ENCODE assay signal across 8 cellular contexts in the genomic region with DNA sequence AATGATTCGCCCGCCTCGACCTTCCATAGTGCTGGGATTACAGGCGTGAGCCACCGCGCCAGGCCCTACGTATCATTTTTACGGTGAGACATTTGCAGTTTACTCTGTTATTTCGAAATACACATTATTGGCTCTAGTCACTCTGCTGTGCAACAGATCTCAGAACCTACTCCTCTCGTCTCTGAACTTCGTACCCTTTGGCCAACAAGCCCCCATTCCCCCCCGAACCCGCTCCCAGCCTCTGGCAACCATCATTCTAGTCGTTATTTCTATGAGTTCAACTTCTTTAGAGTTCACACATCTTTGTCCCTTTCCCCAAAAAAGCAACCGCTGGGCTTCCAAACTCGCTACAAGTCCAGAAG. TPM values are rescaled to one million over a fixed set of nuclear protein-coding genes. Genes with fewer than 3 reads are reported as not detected.
A peak's percentile ranks its signal among the peaks of the same experiment; 100 is the strongest.
DNase-seq lines count a peak whose midpoint lies in the region; ATAC-seq and TF ChIP-seq lines count a peak whose summit lies in the region.

No MANE protein-coding gene starts in this region.

- H3K4me1 Mint-ChIP-seq in activated naive CD4-positive, alpha-beta T cell treated with anti-CD3 and anti-CD28 coated beads, Interleukin-2, amount 10 ng/mL, durations not matched to agents 7 days and 5 days = peaks cover 27% of the 10 kb centered on the region

- peaks cover 54% of the 10 kb centered on the region for H3K27me3 Mint-ChIP-seq in activated naive CD4-positive, alpha-beta T cell treated with anti-CD3 and anti-CD28 coated beads, Interleukin-2, amount 10 ng/mL, durations not matched to agents 7 days and 5 days

- under 1% methylated on average over 16 of the region's 16 CpGs for WGBS in prostate gland

- H3K4me1 ChIP-seq in cardiac muscle cell (ENCODE audit: low read depth) (no peaks in the 10 kb centered on the region), prostate gland (replicated peaks) (no peaks in the 10 kb centered on the region)

- H3K4me3 ChIP-seq in cardiac muscle cell = peak overlapping the region; percentile 60
- H3K4me3 ChIP-seq in prostate gland = peak overlapping the region; percentile 62 to 74

- DNase-seq in GM03348 (ENCODE audit: low spot score) (peak; percentile 46), HT-29 (ENCODE audit: low spot score) (peak; percentile 48), cardiac muscle cell (ENCODE audit: low read depth in 1 of 2, low spot score in 1 of 2) (peak; percentile 3 to 65), prostate gland (ENCODE audit: low spot score) (peak; percentile 50), NCI-H2196 (lab: John Stamatoyannopoulos, UW; ENCODE audit: unreplicated experiment) (no peak)
- peak; percentile 24 for DNase-seq in activated naive CD4-positive, alpha-beta T cell treated with anti-CD3 and anti-CD28 coated beads, Interleukin-2, amount 10 ng/mL, durations not matched to agents 7 days and 5 days

- H3K27me3 ChIP-seq in cardiac muscle cell (no peaks in the 10 kb centered on the region), prostate gland (replicated peaks; ENCODE audit: insufficient read depth) (no peaks in the 10 kb centered on the region)

- H3K27ac ChIP-seq in cardiac muscle cell (peak overlapping the region; percentile 53), prostate gland (peak overlapping the region; percentile 87 to 90)

- H3K27ac Mint-ChIP-seq in activated naive CD4-positive, alpha-beta T cell treated with anti-CD3 and anti-CD28 coated beads, Interleukin-2, amount 10 ng/mL, durations not matched to agents 7 days and 5 days = no peak overlapping the region

- H3K36me3 Mint-ChIP-seq in activated naive CD4-positive, alpha-beta T cell treated with anti-CD3 and anti-CD28 coated beads, Interleukin-2, amount 10 ng/mL, durations not matched to agents 7 days and 5 days = no peaks in the 10 kb centered on the region

- ATAC-seq in GM21737 (IDR thresholded peaks at IDR 0.05; ENCODE audit: unreplicated experiment) = no peak
- ATAC-seq in HG02588 (IDR thresholded peaks at IDR 0.05; ENCODE audit: unreplicated experiment) = no peak

- CTCF ChIA-PET in activated naive CD4-positive, alpha-beta T cell treated with anti-CD3 and anti-CD28 coated beads, Interleukin-2, amount 10 ng/mL, durations not matched to agents 7 days and 5 days (lab: Charles Lee) = interaction anchor here (0.7 to 3.2 kb wide), 10 partner anchors 18 to 781 kb away, joined by 3 to 29 read pairs (median 3); partner anchors contain the start of gene DNAJC25

- TF ChIP-seq POLR2A in prostate gland (IDR thresholded peaks at IDR 0.05) = no peak

- H3K36me3 ChIP-seq in cardiac muscle cell (peaks cover 5% of the 10 kb centered on the region), prostate gland (no peaks in the 10 kb centered on the region)

- TF ChIP-seq CTCF in cardiac muscle cell (IDR thresholded peaks at IDR 0.05; ENCODE audit: low read depth, low read length) (no peak), prostate gland (IDR thresholded peaks at IDR 0.05) (no peak)

- no peaks in the 10 kb centered on the region for H3K9me3 Mint-ChIP-seq in activated naive CD4-positive, alpha-beta T cell treated with anti-CD3 and anti-CD28 coated beads, Interleukin-2, amount 10 ng/mL, durations not matched to agents 7 days and 5 days

- H3K4me3 Mint-ChIP-seq in activated naive CD4-positive, alpha-beta T cell treated with anti-CD3 and anti-CD28 coated beads, Interleukin-2, amount 10 ng/mL, durations not matched to agents 7 days and 5 days = peak overlapping the region; percentile 80

- intact Hi-C loops in prostate gland (cut with DNase I) = loop anchor here (10.0 kb wide), 1 partner anchor 476 kb away; no protein-coding TSS in a partner anchor

- H3K9me3 ChIP-seq in cardiac muscle cell (ENCODE audit: low read depth) (no peaks in the 10 kb centered on the region), prostate gland (no peaks in the 10 kb centered on the region)

RNA-seq across cellular contexts. Expression of gene PTGR1, which starts 0.7 kb away (rescaled TPM):
- total RNA-seq in HT-29 (2014; rRNA removed; shearing (Covaris generic)) = 39.8 and 41.3 TPM in 2 replicates
- total RNA-seq in cardiac muscle cell (64.6 and 65.6 TPM in 2 replicates), prostate gland (100 to 1,000 TPM in 1 of 2 donors, 10 to 100 TPM in 1; 43.9 to 110 TPM)
- polyA plus RNA-seq in cardiac muscle cell = 98.0 and 98.3 TPM in 2 replicates

RNA-seq across cellular contexts. Expression of gene DNAJC25, which starts 32.4 kb away (rescaled TPM):
- 4.7 and 7.7 TPM in 2 replicates for total RNA-seq in HT-29 (2014; rRNA removed; shearing (Covaris generic))
- 6.9 and 7.1 TPM in 2 replicates for total RNA-seq in cardiac muscle cell
- 8.2 and 10.4 TPM in 2 replicates for polyA plus RNA-seq in cardiac muscle cell
- total RNA-seq in prostate gland = 10 to 100 TPM; 11.7 to 13.5 TPM
